In genomic region chr13:62598708-62599107, GRCh38 we compare ENCODE assay signal across 24 cellular contexts.
DNase-seq lines count a peak whose midpoint lies in the region; ATAC-seq and TF ChIP-seq lines count a peak whose summit lies in the region.
"Had no signal": no experiment of that assay in that cellular context is flagged by ENCODE, and none has a peak within 500 bp of the region (broad histone marks: within the 10 kb centered on the region; RNA-seq: fewer than 3 reads in every experiment).

No MANE protein-coding gene starts in this region.

- no peak overlapping the region for H3K27ac Mint-ChIP-seq in GM23338
- no peak overlapping the region for H3K27ac Mint-ChIP-seq in stimulated activated naive CD8-positive, alpha-beta T cell treated with anti-CD3 and anti-CD28 coated beads, Interleukin-15, amount 100 ng/mL, for 72 hours
- H3K27ac Mint-ChIP-seq: B cell; CD8-positive, alpha-beta T cell; IgD-negative memory B cell had no signal

- H2AFZ ChIP-seq in GM23338 (no peak overlapping the region), smooth muscle cell (ENCODE audit: low read depth) (no peak overlapping the region)
- H2AFZ ChIP-seq: GM23248 had no signal

- H3K36me3 Mint-ChIP-seq in GM23338 (ENCODE audit: low read depth) = no peaks in the 10 kb centered on the region
- H3K36me3 Mint-ChIP-seq: CD8-positive, alpha-beta T cell; IgD-negative memory B cell had no signal

- H3K27me3 Mint-ChIP-seq in GM23338 (ENCODE audit: insufficient read depth, low read depth, poor library complexity) = no peaks in the 10 kb centered on the region
- no peaks in the 10 kb centered on the region for H3K27me3 Mint-ChIP-seq in stimulated activated naive CD8-positive, alpha-beta T cell treated with anti-CD3 and anti-CD28 coated beads, Interleukin-15, amount 100 ng/mL, for 72 hours
- H3K27me3 Mint-ChIP-seq: B cell, IgD-negative memory B cell had no signal

- DNase-seq in GM23338 (ENCODE audit: low spot score) (peak; percentile 18), NCI-H510A (lab: John Stamatoyannopoulos, UW) (peak; percentile 1), iPS-NIHi11 (ENCODE audit: low spot score) (peak; percentile 14), smooth muscle cell (lab: John Stamatoyannopoulos, UW; ENCODE audit: unreplicated experiment) (no peak), suprapubic skin (ENCODE audit: low spot score in 2 of 2) (no peak)
- DNase-seq in stimulated activated naive CD8-positive, alpha-beta T cell treated with anti-CD3 and anti-CD28 coated beads, Interleukin-15, amount 100 ng/mL, for 72 hours = no peak
- DNase-seq: Caco-2; CD8-positive, alpha-beta T cell; DMS79 treated with DMSO at 0.1 percent for 48 hours; GM23248; NCI-H1048; NCI-H1417 treated with DMSO at 0.1 percent for 48 hours; NCI-H1694 treated with DMSO at 0.1 percent for 48 hours; NCI-H2081 treated with DMSO at 0.1 percent for 48 hours; NCI-H2227 treated with DMSO at 0.1 percent for 48 hours; SIG-M5 had no signal

- H3K79me2 ChIP-seq in GM23338 (replicated peaks; ENCODE audit: insufficient read depth) (no peaks in the 10 kb centered on the region), smooth muscle cell (ENCODE audit: low read depth) (no peaks in the 10 kb centered on the region)

- WGBS in smooth muscle cell (ENCODE audit: low lambda C conversion rate) = 16% methylated on average over 5 of the region's 5 CpGs
- 66% methylated on average over 5 of the region's 5 CpGs for WGBS in suprapubic skin

- no peaks in the 10 kb centered on the region for H3K9me3 ChIP-seq in smooth muscle cell (replicated peaks; ENCODE audit: low read depth)
- H3K9me3 ChIP-seq in suprapubic skin = no peaks in the 10 kb centered on the region
- H3K9me3 ChIP-seq: Caco-2 had no signal

- H3K27ac ChIP-seq in GM23338 (ENCODE audit: low read depth) = no peak overlapping the region
- no peak overlapping the region for H3K27ac ChIP-seq in smooth muscle cell (ENCODE audit: low read depth)
- H3K27ac ChIP-seq in suprapubic skin = no peak overlapping the region
- H3K27ac ChIP-seq: C4-2B, GM23248, HL-60, KMS-11, SK-N-MC had no signal

- H3K4me1 Mint-ChIP-seq in GM23338 = no peaks in the 10 kb centered on the region
- H3K4me1 Mint-ChIP-seq in stimulated activated naive CD8-positive, alpha-beta T cell treated with anti-CD3 and anti-CD28 coated beads, Interleukin-15, amount 100 ng/mL, for 72 hours = no peaks in the 10 kb centered on the region
- H3K4me1 Mint-ChIP-seq: B cell, IgD-negative memory B cell had no signal

- H3K4me2 ChIP-seq in GM23338 (no peak overlapping the region), smooth muscle cell (peak overlapping the region; percentile 76)
- H3K4me2 ChIP-seq: KMS-11 had no signal

- no peaks in the 10 kb centered on the region for H3K4me1 ChIP-seq in GM23338 (ENCODE audit: insufficient read depth)
- peaks cover 8% of the 10 kb centered on the region for H3K4me1 ChIP-seq in smooth muscle cell (ENCODE audit: low read depth)
- H3K4me1 ChIP-seq in suprapubic skin = no peaks in the 10 kb centered on the region
- H3K4me1 ChIP-seq: Caco-2 had no signal

- no peak for TF ChIP-seq CTCF in GM23338 (conservative IDR thresholded peaks at IDR 0.05; ENCODE audit: low read depth in 2 of 2)
- TF ChIP-seq CTCF in smooth muscle cell (IDR thresholded peaks at IDR 0.05; ENCODE audit: borderline replicate concordance, insufficient read depth, poor library complexity, severe bottlenecking) = no peak
- TF ChIP-seq CTCF in suprapubic skin (IDR thresholded peaks at IDR 0.05) = no peak

- no peak for TF ChIP-seq EP300 in suprapubic skin (IDR thresholded peaks at IDR 0.05)

- TF ChIP-seq POLR2A in suprapubic skin (IDR thresholded peaks at IDR 0.05) = no peak

- H4K20me1 ChIP-seq in GM23338 (replicated peaks; ENCODE audit: insufficient read depth) = no peaks in the 10 kb centered on the region
- no peaks in the 10 kb centered on the region for H4K20me1 ChIP-seq in smooth muscle cell (ENCODE audit: low read depth)

- H3F3A ChIP-seq in GM23338 (replicated peaks; ENCODE audit: low read depth) (no peaks in the 10 kb centered on the region), smooth muscle cell (ENCODE audit: low read depth) (no peaks in the 10 kb centered on the region)

- no peak overlapping the region for H3K9ac ChIP-seq in smooth muscle cell (ENCODE audit: low read depth)
- H3K9ac ChIP-seq: GM23248, KMS-11 had no signal

- no peaks in the 10 kb centered on the region for H3K9me3 Mint-ChIP-seq in GM23338
- peaks cover 13 to 21% of the 10 kb centered on the region in 2 donors for H3K9me3 Mint-ChIP-seq in stimulated activated naive CD8-positive, alpha-beta T cell treated with anti-CD3 and anti-CD28 coated beads, Interleukin-15, amount 100 ng/mL, for 72 hours

- H3K27me3 ChIP-seq in GM23338 (ENCODE audit: insufficient read depth) (no peaks in the 10 kb centered on the region), smooth muscle cell (ENCODE audit: low read depth) (no peaks in the 10 kb centered on the region), suprapubic skin (no peaks in the 10 kb centered on the region)

- no peak overlapping the region for H3K4me3 Mint-ChIP-seq in GM23338
- H3K4me3 Mint-ChIP-seq in stimulated activated naive CD8-positive, alpha-beta T cell treated with anti-CD3 and anti-CD28 coated beads, Interleukin-15, amount 100 ng/mL, for 72 hours = no peak overlapping the region
- H3K4me3 Mint-ChIP-seq: B cell; CD8-positive, alpha-beta T cell; IgD-negative memory B cell had no signal

- no peak for ATAC-seq in GM23338
- ATAC-seq in GM21786 (IDR thresholded peaks at IDR 0.05; ENCODE audit: unreplicated experiment) = no peak
- no peak for ATAC-seq in stimulated activated naive CD8-positive, alpha-beta T cell treated with anti-CD3 and anti-CD28 coated beads, Interleukin-15, amount 100 ng/mL, for 72 hours
- ATAC-seq: CD8-positive, alpha-beta T cell; HCT116 had no signal

- H3K36me3 ChIP-seq in GM23338 (ENCODE audit: insufficient read depth) (no peaks in the 10 kb centered on the region), smooth muscle cell (ENCODE audit: low read depth) (no peaks in the 10 kb centered on the region), suprapubic skin (no peaks in the 10 kb centered on the region)

- H3K9me2 ChIP-seq in GM23338 (ENCODE audit: insufficient read depth) = no peaks in the 10 kb centered on the region; the same call in 1 of the 2 replicates

- H3K4me3 ChIP-seq in GM23338 = no peak overlapping the region
- H3K4me3 ChIP-seq in smooth muscle cell = no peak overlapping the region
- H3K4me3 ChIP-seq in suprapubic skin = no peak overlapping the region
- H3K4me3 ChIP-seq: GM23248, SK-N-MC had no signal

TF ChIP-seq in GM23338, 12 proteins besides CTCF, POLR2A, EP300 and RAD21 (continues in another document):
- TF ChIP-seq JUNB (IDR thresholded peaks at IDR 0.05; ENCODE audit: unreplicated experiment) (no peak), ZNF462 (CRISPR knock-in tag; IDR thresholded peaks at IDR 0.05) (no peak), POLR2AphosphoS5 (IDR thresholded peaks at IDR 0.05; ENCODE audit: low read depth) (no peak)

Comparison
In these comparisons a context has a peak if more than half of its experiments do, and no peak if none do; other contexts are left out.
1. DNase-seq: peak in GM23338 (single experiment), NCI-H510A (single experiment) and iPS-NIHi11 (single experiment); none in smooth muscle cell (single experiment), suprapubic skin (0 of 2) and stimulated activated naive CD8-positive, alpha-beta T cell treated with anti-CD3 and anti-CD28 coated beads, Interleukin-15, amount 100 ng/mL, for 72 hours (0 of 2).